Comparison of ENCODE assay signal across 22 cellular contexts in the genomic region with DNA sequence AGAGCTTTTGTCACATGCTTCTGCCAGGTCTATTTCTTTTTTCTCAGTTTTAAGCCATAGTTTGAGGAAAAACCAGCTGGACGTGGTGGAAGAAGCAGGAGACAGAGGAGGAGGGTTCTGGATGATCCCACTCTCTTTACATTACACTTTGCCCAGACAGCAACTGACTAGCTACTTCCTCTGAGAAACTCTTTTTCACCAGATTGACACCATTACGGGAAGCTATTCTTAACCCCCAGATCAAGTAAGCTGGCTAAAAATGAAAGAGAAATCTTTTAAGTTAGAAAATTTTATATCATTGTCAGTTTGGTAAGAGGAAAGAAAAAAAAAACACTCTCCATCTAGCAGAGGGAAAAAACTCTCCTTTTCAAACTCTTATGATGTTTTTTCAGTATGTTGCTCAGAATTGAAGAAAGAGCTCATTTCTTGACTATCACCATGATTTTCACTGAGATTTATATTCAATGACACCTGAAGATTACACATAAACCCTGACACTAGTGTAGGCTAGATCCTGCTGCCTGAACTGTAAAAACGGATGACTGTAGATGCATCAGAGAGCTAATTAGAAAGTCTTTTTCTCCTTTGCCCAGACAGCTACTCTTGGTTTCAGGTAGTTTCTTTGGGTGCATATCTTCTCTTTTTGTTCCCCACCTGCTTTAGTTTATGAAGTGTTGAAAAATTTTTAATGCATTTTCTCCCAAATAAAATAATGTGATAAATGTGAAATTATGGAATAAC.
DNase-seq lines count a peak whose midpoint lies in the region; ATAC-seq and TF ChIP-seq lines count a peak whose summit lies in the region.
"Had no signal": no experiment of that assay in that cellular context is flagged by ENCODE, and none has a peak within 500 bp of the region (broad histone marks: within the 10 kb centered on the region; RNA-seq: fewer than 3 reads in every experiment).

No MANE protein-coding gene starts in this region.

- H3K14ac ChIP-seq in H9 (ENCODE audit: insufficient read depth, low read length), result no peak overlapping the region

- H3K79me2 ChIP-seq in PC-9 (ENCODE audit: low read depth) (no peaks in the 10 kb centered on the region), H9 (ENCODE audit: insufficient read depth, low read length) (no peaks in the 10 kb centered on the region)

- H3K18ac ChIP-seq in H9 (ENCODE audit: insufficient read length, low read depth, low read length), result no peak overlapping the region

- H3K23ac ChIP-seq in H9 (ENCODE audit: insufficient read length, low read depth, low read length), result no peak overlapping the region

- POLR2A ChIA-PET in PC-9 (lab: Charles Lee; ENCODE audit: unreplicated experiment), result no interaction called here

- no peak overlapping the region for H4K8ac ChIP-seq in H9 (replicated peaks; ENCODE audit: insufficient read length, low read depth, low read length)

- no peak overlapping the region for H2BK120ac ChIP-seq in H9 (ENCODE audit: low read depth, low read length, poor library complexity, severe bottlenecking)

- H3K79me1 ChIP-seq in H9 (ENCODE audit: insufficient read depth, low read depth, low read length, poor library complexity, severe bottlenecking), result no peaks in the 10 kb centered on the region

- DNase-seq in PC-9, result no peak
- no peak for DNase-seq in caudate nucleus (lab: John Stamatoyannopoulos, UW)
- DNase-seq in H9, result no peak
- no peak for DNase-seq in DMS153 (lab: John Stamatoyannopoulos, UW)
- no peak for DNase-seq in Peyer's patch
- DNase-seq: ACHN; activated CD8-positive, alpha-beta T cell treated with anti-CD3 and anti-CD28 coated beads for 36 hours; adrenal gland; CD8-positive, alpha-beta memory T cell; cerebellar nuclear complex; foreskin melanocyte; left ventricle myocardium inferior; NCI-H187 treated with DMSO at 0.1 percent for 48 hours; NCI-H526; spleen; stimulated activated naive CD4-positive, alpha-beta T cell treated with Interleukin-2 at 50 U/mL for 16 hours; SW 1271; WERI-Rb-1 had no signal

- no CpG with 5 or more reads among the region's 3 CpGs for WGBS in H9 (ENCODE audit: extremely low coverage, insufficient read length, low lambda C conversion rate)

- H3K4me3 ChIP-seq in PC-9 (no peak overlapping the region), Peyer's patch (no peak overlapping the region)
- H3K4me3 ChIP-seq: adrenal gland, left ventricle myocardium inferior, spleen had no signal

- peaks cover 0 to 3% of the 10 kb centered on the region in 2 experiments; a peak in 3 of 5 replicates for H3K9me3 Mint-ChIP-seq in H9
- H3K9me3 Mint-ChIP-seq: activated CD8-positive, alpha-beta T cell treated with anti-CD3 and anti-CD28 coated beads for 36 hours had no signal

- H3K56ac ChIP-seq in H9 (ENCODE audit: insufficient read length, low read depth, low read length), result no peak overlapping the region

- no peak overlapping the region for H3K4me3 Mint-ChIP-seq in H9
- H3K4me3 Mint-ChIP-seq: activated CD8-positive, alpha-beta T cell treated with anti-CD3 and anti-CD28 coated beads for 36 hours; CD8-positive, alpha-beta memory T cell had no signal

- H3K9ac ChIP-seq in H9 (ENCODE audit: extremely low read depth, insufficient read length, low read length), result no peak overlapping the region

- peaks cover 6 to 16% of the 10 kb centered on the region in 2 experiments for H3K4me1 Mint-ChIP-seq in H9

- no peaks in the 10 kb centered on the region for H3K9me3 ChIP-seq in PC-9 (ENCODE audit: insufficient read depth, low read depth)
- no peaks in the 10 kb centered on the region for H3K9me3 ChIP-seq in H9 (ENCODE audit: control insufficient read depth, low read depth, low read length)
- H3K9me3 ChIP-seq in Peyer's patch, result no peaks in the 10 kb centered on the region
- H3K9me3 ChIP-seq: adrenal gland, left ventricle myocardium inferior, spleen had no signal

- H3K23me2 ChIP-seq in H9 (ENCODE audit: insufficient read length, low read depth, low read length, poor library complexity, severe bottlenecking), result no peaks in the 10 kb centered on the region

- no peak overlapping the region for H2BK15ac ChIP-seq in H9 (ENCODE audit: low read depth, low read length)

- H2BK12ac ChIP-seq in H9 (ENCODE audit: insufficient read length, low read depth, low read length), result no peak overlapping the region

- intact Hi-C loops in PC-9 (cut with micrococcal nuclease; ENCODE audit: unreplicated experiment), result no loop called here

- H3K9me2 ChIP-seq in PC-9 (ENCODE audit: insufficient read depth), result no peaks in the 10 kb centered on the region

- H3K36me3 ChIP-seq in PC-9 (ENCODE audit: low read depth) (no peaks in the 10 kb centered on the region), Peyer's patch (no peaks in the 10 kb centered on the region)
- H3K36me3 ChIP-seq: adrenal gland, left ventricle myocardium inferior, spleen, WERI-Rb-1 had no signal

- H3K4ac ChIP-seq in H9 (ENCODE audit: low read depth, low read length), result no peak overlapping the region

- H4K5ac ChIP-seq in H9 (ENCODE audit: insufficient read length, low read depth, low read length), result no peak overlapping the region

- no TSS peak for BruUV-seq in PC-9 (replicated peaks; lab: Mats Ljungman, UMichigan)

- CTCF ChIA-PET in PC-9 (lab: Charles Lee), result no interaction called here

- H4K91ac ChIP-seq in H9 (ENCODE audit: insufficient read length, low read depth, low read length), result no peak overlapping the region

- H3K36me3 Mint-ChIP-seq in H9 (ENCODE audit: insufficient read depth in 1 of 3, low read depth in 3 of 3), result peaks cover 0 to 6% (median 3%) of the 10 kb centered on the region in 3 experiments; a peak in 3 of 7 replicates
- H3K36me3 Mint-ChIP-seq: CD8-positive, alpha-beta memory T cell had no signal

- no peaks in the 10 kb centered on the region for H3K27me3 ChIP-seq in PC-9 (ENCODE audit: insufficient read depth, low read depth)
- no peaks in the 10 kb centered on the region for H3K27me3 ChIP-seq in H9 (ENCODE audit: insufficient read depth, low read length)
- H3K27me3 ChIP-seq in Peyer's patch, result no peaks in the 10 kb centered on the region
- H3K27me3 ChIP-seq: adrenal gland, spleen had no signal

- no peak for TF ChIP-seq CTCF in PC-9 (conservative IDR thresholded peaks at IDR 0.05)
- TF ChIP-seq CTCF in H9 (conservative IDR thresholded peaks at IDR 0.05), result no peak
- no peak for TF ChIP-seq CTCF in Peyer's patch (IDR thresholded peaks at IDR 0.05)

- H3F3A ChIP-seq in PC-9 (ENCODE audit: insufficient read depth, low read depth), result no peaks in the 10 kb centered on the region

- ATAC-seq in GM18498 (IDR thresholded peaks at IDR 0.05; ENCODE audit: unreplicated experiment) (peak; percentile 53), GM21529 (IDR thresholded peaks at IDR 0.05; ENCODE audit: unreplicated experiment) (peak; percentile 55), HG03103 (IDR thresholded peaks at IDR 0.05; ENCODE audit: low read depth, unreplicated experiment) (peak; percentile 48)
- ATAC-seq: activated CD8-positive, alpha-beta T cell treated with anti-CD3 and anti-CD28 coated beads for 36 hours; HCT116 had no signal

- H2AFZ ChIP-seq in PC-9 (peak overlapping the region; percentile 33; the same call in 1 of the 2 replicates), H9 (ENCODE audit: low read length) (no peak overlapping the region)

- no peak overlapping the region for H2BK20ac ChIP-seq in H9 (ENCODE audit: low read depth, low read length, poor library complexity, severe bottlenecking)

- H4K20me1 ChIP-seq in PC-9 (ENCODE audit: insufficient read depth) (no peaks in the 10 kb centered on the region), H9 (ENCODE audit: control insufficient read depth, insufficient read depth, insufficient read length) (no peaks in the 10 kb centered on the region)

- H3K27ac ChIP-seq in PC-9 (no peak overlapping the region), caudate nucleus (ENCODE audit: low read depth, low read length) (no peak overlapping the region), H9 (ENCODE audit: insufficient read length, low read depth, low read length) (no peak overlapping the region), Peyer's patch (no peak overlapping the region)
- H3K27ac ChIP-seq: adrenal gland, left ventricle myocardium inferior, spleen, WERI-Rb-1 had no signal

- no peak overlapping the region for H3T11ph ChIP-seq in H9 (ENCODE audit: low read length)

- no peak overlapping the region for H3K4me2 ChIP-seq in PC-9
- no peak overlapping the region for H3K4me2 ChIP-seq in H9 (ENCODE audit: insufficient read depth, insufficient read length, low read length)

- 0 out of 7 replicates have a peak overlapping the region, but pooled peaks of 1 of the 3 experiments have one; percentile 56 for H3K27ac Mint-ChIP-seq in H9
- H3K27ac Mint-ChIP-seq: activated CD8-positive, alpha-beta T cell treated with anti-CD3 and anti-CD28 coated beads for 36 hours; CD8-positive, alpha-beta memory T cell had no signal

- H3K4me1 ChIP-seq in PC-9 (replicated peaks; ENCODE audit: insufficient read depth) (no peaks in the 10 kb centered on the region), H9 (ENCODE audit: insufficient read depth, low read length) (peaks cover 2% of the 10 kb centered on the region; the same call in 1 of the 2 replicates), Peyer's patch (no peaks in the 10 kb centered on the region)
- H3K4me1 ChIP-seq: adrenal gland, left ventricle myocardium inferior, spleen had no signal

- H3K27me3 Mint-ChIP-seq in H9 (ENCODE audit: low read depth), result no peaks in the 10 kb centered on the region
- H3K27me3 Mint-ChIP-seq: activated CD8-positive, alpha-beta T cell treated with anti-CD3 and anti-CD28 coated beads for 36 hours; CD8-positive, alpha-beta memory T cell had no signal

- no peak overlapping the region for H2AK5ac ChIP-seq in H9 (ENCODE audit: insufficient read length, low read length)

- no peak for TF ChIP-seq POLR2A in Peyer's patch (IDR thresholded peaks at IDR 0.05)

- H2BK5ac ChIP-seq in H9 (ENCODE audit: insufficient read length, low read length), result no peak overlapping the region
